In the genomic region with DNA sequence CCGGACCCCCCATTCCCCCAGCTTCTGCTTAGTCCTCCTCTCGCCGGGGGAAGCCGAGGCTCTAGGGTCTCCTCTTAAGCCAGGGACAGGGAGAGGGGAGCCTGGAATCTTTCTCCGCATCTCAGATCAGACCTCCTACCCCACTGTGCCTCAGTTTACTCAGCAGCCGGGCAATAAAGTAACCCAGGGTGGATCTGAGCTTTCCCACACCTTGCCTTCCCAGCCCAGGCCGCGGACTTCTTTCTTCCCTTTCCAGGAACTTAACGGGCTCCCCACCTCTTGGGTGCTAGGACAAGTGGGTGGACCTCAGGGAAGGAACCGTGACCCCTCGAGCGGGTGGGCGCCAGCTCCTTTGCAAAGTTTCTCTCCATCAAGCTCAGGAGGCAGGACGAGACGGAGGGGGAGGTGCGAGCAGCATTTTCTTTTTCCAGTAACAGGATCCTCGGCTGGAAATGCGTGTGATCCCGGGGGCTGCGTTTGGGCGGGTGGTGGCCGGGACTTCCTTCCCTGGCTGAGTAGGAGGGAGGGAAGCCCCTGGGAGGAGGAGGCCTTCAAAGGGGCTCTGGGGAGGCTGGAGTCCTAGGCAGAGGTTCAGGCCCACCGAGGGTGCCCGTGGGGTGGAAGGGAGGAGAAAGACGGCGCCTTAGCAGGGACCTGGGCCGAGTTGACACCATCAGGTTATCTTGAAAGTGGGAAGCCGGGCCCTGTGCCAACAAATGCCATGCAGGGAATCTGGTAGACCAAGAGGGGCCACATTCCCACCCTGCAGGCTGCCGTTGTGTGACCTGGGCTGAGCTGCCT, we compare ENCODE assay signal across 9 cellular contexts. TPM values are rescaled to one million over a fixed set of nuclear protein-coding genes. Genes with fewer than 3 reads are reported as not detected.
DNase-seq lines count a peak whose midpoint lies in the region; ATAC-seq and TF ChIP-seq lines count a peak whose summit lies in the region.
"Had no signal": no experiment of that assay in that cellular context is flagged by ENCODE, and none has a peak within 500 bp of the region (broad histone marks: within the 10 kb centered on the region; RNA-seq: fewer than 3 reads in every experiment).

No MANE protein-coding gene starts in this region.

- peaks cover 66% of the 10 kb centered on the region for H3K79me2 ChIP-seq in neural progenitor cell (ENCODE audit: low read depth)

- peak overlapping the region; percentile 92 for H3K4me3 Mint-ChIP-seq in neural progenitor cell

- no peak overlapping the region for H2AFZ ChIP-seq in neural progenitor cell (replicated peaks)

- H3K27me3 ChIP-seq in BLaER1 treated with 17β-estradiol and CSF1 and Interleukin-3, amounts not matched to agents 10 nM and 100 nM: peaks cover 34 to 45% (median 37%) of the 10 kb centered on the region in 11 experiments
- no peaks in the 10 kb centered on the region for H3K27me3 ChIP-seq in neural progenitor cell

- TF ChIP-seq CTCF in epithelial cell of esophagus (IDR thresholded peaks at IDR 0.05; ENCODE audit: insufficient read depth, low read depth, low read length, missing control alignments): no peak
- TF ChIP-seq CTCF in neural progenitor cell (IDR thresholded peaks at IDR 0.05): no peak
- no peak for TF ChIP-seq CTCF in GM10266 (IDR thresholded peaks at IDR 0.05; ENCODE audit: control insufficient read depth, insufficient read depth, low read depth, missing control alignments)

- peak overlapping the region; percentile 85 to 100 (median 97) for H3K4me2 ChIP-seq in BLaER1 treated with 17β-estradiol and CSF1 and Interleukin-3, amounts not matched to agents 10 nM and 100 nM
- peak overlapping the region; percentile 98 for H3K4me2 ChIP-seq in neural progenitor cell

- H3K9ac ChIP-seq in BLaER1 treated with 17β-estradiol and CSF1 and Interleukin-3, amounts not matched to agents 10 nM and 100 nM: peak overlapping the region; percentile 44 to 83 (median 74); a peak in 21 of 22 replicates
- peak overlapping the region; percentile 21 for H3K9ac ChIP-seq in neural progenitor cell

- H3F3A ChIP-seq in neural progenitor cell (ENCODE audit: low read depth): peaks cover 22% of the 10 kb centered on the region

- no peaks in the 10 kb centered on the region for H3K9me3 ChIP-seq in BLaER1 treated with 17β-estradiol and CSF1 and Interleukin-3, amounts not matched to agents 10 nM and 100 nM (replicated peaks in 1 of 11)
- no peaks in the 10 kb centered on the region for H3K9me3 ChIP-seq in neural progenitor cell (ENCODE audit: low read depth)
- H3K9me3 ChIP-seq: SJSA1 had no signal

- peaks cover 28 to 66% (median 50%) of the 10 kb centered on the region in 10 experiments for H3K4me1 ChIP-seq in BLaER1 treated with 17β-estradiol and CSF1 and Interleukin-3, amounts not matched to agents 10 nM and 100 nM
- H3K4me1 ChIP-seq in neural progenitor cell: peaks cover 27% of the 10 kb centered on the region

- H3K27ac Mint-ChIP-seq in neural progenitor cell: peak overlapping the region; percentile 76

- peaks cover 4% of the 10 kb centered on the region for H3K27me3 Mint-ChIP-seq in neural progenitor cell (ENCODE audit: insufficient read depth, low read depth)

- peak overlapping the region in 8 of 11 experiments; percentile 39 to 74 (median 68); a peak in 15 of 22 replicates for H3K27ac ChIP-seq in BLaER1 treated with 17β-estradiol and CSF1 and Interleukin-3, amounts not matched to agents 10 nM and 100 nM
- H3K27ac ChIP-seq in neural progenitor cell: no peak overlapping the region
- H3K27ac ChIP-seq: SJSA1 had no signal

- DNase-seq in NCI-H82 treated with DMSO at 0.1 percent for 48 hours (lab: John Stamatoyannopoulos, UW; ENCODE audit: unreplicated experiment): peak; percentile 8
- no peak for DNase-seq in epithelial cell of esophagus (ENCODE audit: low read depth)
- peak; percentile 61 for DNase-seq in neural progenitor cell (ENCODE audit: low spot score)
- no peak for DNase-seq in MV-4-11 (lab: John Stamatoyannopoulos, UW)
- DNase-seq in NCI-H2227 (lab: John Stamatoyannopoulos, UW; ENCODE audit: unreplicated experiment): no peak
- no peak for DNase-seq in GM10266 (ENCODE audit: extremely low spot score)

- H3K4me1 Mint-ChIP-seq in neural progenitor cell: peaks cover 62% of the 10 kb centered on the region

- peaks cover 3% of the 10 kb centered on the region for H3K36me3 Mint-ChIP-seq in neural progenitor cell

- no peak for ATAC-seq in HG03342 (IDR thresholded peaks at IDR 0.05; ENCODE audit: unreplicated experiment)

- H3K4me3 ChIP-seq in BLaER1 treated with 17β-estradiol and CSF1 and Interleukin-3, amounts not matched to agents 10 nM and 100 nM: peak overlapping the region; percentile 48 to 77 (median 72)
- peak overlapping the region; percentile 35 for H3K4me3 ChIP-seq in epithelial cell of esophagus (ENCODE audit: low read length)
- H3K4me3 ChIP-seq in neural progenitor cell: peak overlapping the region; percentile 89

- H4K20me1 ChIP-seq in BLaER1 treated with 17β-estradiol and CSF1 and Interleukin-3, amounts not matched to agents 10 nM and 100 nM: peaks cover 0 to 56% (median 10%) of the 10 kb centered on the region in 11 experiments; a peak in 14 of 22 replicates
- peaks cover 59% of the 10 kb centered on the region for H4K20me1 ChIP-seq in neural progenitor cell (ENCODE audit: low read depth)

- no peaks in the 10 kb centered on the region for H3K36me3 ChIP-seq in BLaER1 treated with 17β-estradiol and CSF1 and Interleukin-3, amounts not matched to agents 10 nM and 100 nM
- H3K36me3 ChIP-seq in neural progenitor cell: no peaks in the 10 kb centered on the region
- H3K36me3 ChIP-seq: SJSA1 had no signal

- H3K9me3 Mint-ChIP-seq in neural progenitor cell: no peaks in the 10 kb centered on the region

RNA-seq across cellular contexts. Expression of a gene that starts 0.8 kb away (rescaled TPM):
- 24.3 and 41.7 TPM in 2 replicates for total RNA-seq in neural progenitor cell (ENCODE audit: low replicate concordance)

Comparison
In these comparisons a context has a peak if more than half of its experiments do, and no peak if none do; other contexts are left out.
1. H3K4me3 ChIP-seq: peak in every context shown above with its lines; median percentile 89 in neural progenitor cell; 72 in BLaER1 treated with 17β-estradiol and CSF1 and Interleukin-3, amounts not matched to agents 10 nM and 100 nM; 35 in epithelial cell of esophagus.
2. DNase-seq: peak in NCI-H82 treated with DMSO at 0.1 percent for 48 hours (single experiment) and neural progenitor cell (single experiment); none in epithelial cell of esophagus (single experiment), MV-4-11 (single experiment), NCI-H2227 (single experiment) and GM10266 (single experiment).